22 cellular contexts compared by ENCODE assay signal in the genomic region with DNA sequence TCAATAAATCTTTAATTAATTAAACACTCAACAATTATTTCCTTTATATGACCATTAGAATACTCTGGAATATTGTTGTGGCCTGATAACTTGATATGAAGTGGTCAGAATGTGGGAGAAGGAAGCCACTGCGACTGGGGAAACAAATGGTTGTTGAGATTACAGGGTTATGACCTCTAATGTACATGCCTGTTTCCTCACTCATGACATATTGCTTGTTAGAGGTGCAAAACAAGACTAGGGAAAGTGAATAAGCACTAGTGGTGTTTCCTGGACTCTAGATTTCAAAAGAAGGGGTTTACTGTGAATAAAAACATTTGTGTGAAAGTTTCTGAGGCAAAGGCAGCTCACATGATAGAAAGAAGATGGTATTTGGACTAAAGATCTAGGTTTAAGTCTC. TPM values are rescaled to one million over a fixed set of nuclear protein-coding genes. Genes with fewer than 3 reads are reported as not detected.
A peak's percentile ranks its signal among the peaks of the same experiment; 100 is the strongest.
DNase-seq lines count a peak whose midpoint lies in the region; ATAC-seq and TF ChIP-seq lines count a peak whose summit lies in the region.
"Had no signal": no experiment of that assay in that cellular context is flagged by ENCODE, and none has a peak within 500 bp of the region (broad histone marks: within the 10 kb centered on the region; RNA-seq: fewer than 3 reads in every experiment).

No MANE protein-coding gene starts in this region.

- H3K27me3 ChIP-seq in CD8-positive, alpha-beta T cell (ENCODE audit: insufficient read depth, low read length): no peaks in the 10 kb centered on the region
- H3K27me3 ChIP-seq: MG63 had no signal

- no peak overlapping the region for H3K4me3 Mint-ChIP-seq in CD8-positive, alpha-beta T cell
- H3K4me3 Mint-ChIP-seq: H9 had no signal

- intact Hi-C loops in CD8-positive, alpha-beta T cell (cut with DNase I, micrococcal nuclease): no loop called here

- DNase-seq in GM12865 (ENCODE audit: low read depth) (peak; percentile 62), dermis microvascular lymphatic vessel endothelial cell (ENCODE audit: low read depth in 2 of 2) (peak; percentile 86 to 91), GDM1 (lab: John Stamatoyannopoulos, UW) (no peak), amniotic stem cell (lab: John Stamatoyannopoulos, UW) (no peak)
- DNase-seq in CD8-positive, alpha-beta T cell: no peak
- DNase-seq: H9, MG63, NCI-H1105 treated with DMSO at 0.1 percent for 48 hours, NCI-H187 treated with DMSO at 0.1 percent for 48 hours, NCI-H2171 treated with DMSO at 0.1 percent for 48 hours, NCI-H774, SK-N-SH, T-helper 1 cell had no signal

- no peaks in the 10 kb centered on the region for H3K9me3 ChIP-seq in CD8-positive, alpha-beta T cell (ENCODE audit: low read length)
- H3K9me3 ChIP-seq: SK-N-SH had no signal

- no peak overlapping the region for H3K27ac ChIP-seq in CD8-positive, alpha-beta T cell (ENCODE audit: low read depth, low read length)
- H3K27ac ChIP-seq: A549, C4-2B, KMS-11 had no signal

- peak; percentile 49 for ATAC-seq in GM21515 (IDR thresholded peaks at IDR 0.05; ENCODE audit: unreplicated experiment)
- peak; percentile 24 for ATAC-seq in HG03520 (IDR thresholded peaks at IDR 0.05; ENCODE audit: unreplicated experiment)
- no peak for ATAC-seq in CD8-positive, alpha-beta T cell
- no peak for ATAC-seq in HG02798 (IDR thresholded peaks at IDR 0.05; ENCODE audit: poor library complexity, unreplicated experiment)
- ATAC-seq: A549, Panc1, Right ventricle myocardium inferior had no signal

- no peaks in the 10 kb centered on the region for H3K4me1 ChIP-seq in CD8-positive, alpha-beta T cell (ENCODE audit: insufficient read depth, low read length)
- H3K4me1 ChIP-seq: A549 had no signal

- no peaks in the 10 kb centered on the region for H3K36me3 ChIP-seq in CD8-positive, alpha-beta T cell (ENCODE audit: insufficient read depth, low read length)
- H3K36me3 ChIP-seq: MG63 had no signal

- no peak overlapping the region for H3K4me3 ChIP-seq in GM12865 (ENCODE audit: low read depth, low read length)
- no peak overlapping the region for H3K4me3 ChIP-seq in CD8-positive, alpha-beta T cell (ENCODE audit: low read depth, low read length)
- H3K4me3 ChIP-seq: A549, MG63 had no signal

- H3K27me3 Mint-ChIP-seq in CD8-positive, alpha-beta T cell (ENCODE audit: low read depth): peaks cover 14% of the 10 kb centered on the region

- POLR2A ChIA-PET in CD8-positive, alpha-beta T cell (lab: Charles Lee): no interaction called here

- CTCF ChIA-PET in CD8-positive, alpha-beta T cell (lab: Charles Lee): no interaction called here

- H3K4me1 Mint-ChIP-seq in CD8-positive, alpha-beta T cell (ENCODE audit: low read depth): no peaks in the 10 kb centered on the region
- H3K4me1 Mint-ChIP-seq: H9 had no signal

- TF ChIP-seq CTCF in GM12865 (IDR thresholded peaks at IDR 0.05; ENCODE audit: insufficient read depth, low read depth, low read length, missing control alignments): no peak
- TF ChIP-seq CTCF in CD8-positive, alpha-beta T cell (IDR thresholded peaks at IDR 0.05): no peak

- no peaks in the 10 kb centered on the region for H3K36me3 Mint-ChIP-seq in CD8-positive, alpha-beta T cell

- peaks cover 5% of the 10 kb centered on the region for H3K9me3 Mint-ChIP-seq in CD8-positive, alpha-beta T cell

- H3K27ac Mint-ChIP-seq in CD8-positive, alpha-beta T cell: no peak overlapping the region
- H3K27ac Mint-ChIP-seq: H9 had no signal

RNA-seq across cellular contexts. Expression of a gene that starts 53.3 kb away (rescaled TPM):
- total RNA-seq in dermis microvascular lymphatic vessel endothelial cell: 0.77 and 71.1 TPM in 2 replicates
- not detected for total RNA-seq in CD8-positive, alpha-beta T cell
- total RNA-seq: NCI-H460 had no signal

Comparison
In these comparisons a context has a peak if more than half of its experiments do, and no peak if none do; other contexts are left out.
1. DNase-seq: peak in GM12865 (single experiment) and dermis microvascular lymphatic vessel endothelial cell (2 of 2); none in CD8-positive, alpha-beta T cell (0 of 7), GDM1 (single experiment) and amniotic stem cell (single experiment).
2. ATAC-seq: peak in GM21515 (single experiment) and HG03520 (single experiment); none in CD8-positive, alpha-beta T cell (single experiment) and HG02798 (single experiment).